In genomic region chr6:37222992-37223391, GRCh38 we compare ENCODE assay signal across 8 cellular contexts. TPM values are rescaled to one million over a fixed set of nuclear protein-coding genes. Genes with fewer than 3 reads are reported as not detected.
A peak's percentile ranks its signal among the peaks of the same experiment; 100 is the strongest.
DNase-seq lines count a peak whose midpoint lies in the region; ATAC-seq and TF ChIP-seq lines count a peak whose summit lies in the region.

No MANE protein-coding gene starts in this region.

- H3K9ac ChIP-seq in ES-I3 (ENCODE audit: low read depth, low read length), result peak overlapping the region; percentile 59; the same call in 1 of the 2 replicates

- BruUV-seq in Panc1 (replicated peaks; lab: Mats Ljungman, UMichigan), result no TSS peak

- H3K9me3 ChIP-seq in ES-I3 (ENCODE audit: control insufficient read depth, insufficient read depth, low read length) (no peaks in the 10 kb centered on the region), Panc1 (ENCODE audit: control insufficient read depth, insufficient read depth, low read depth, low read length) (no peaks in the 10 kb centered on the region), psoas muscle (no peaks in the 10 kb centered on the region)

- DNase-seq in Panc1 (ENCODE audit: low read depth, low spot score) (no peak), epithelial cell of esophagus (ENCODE audit: low read depth) (no peak), psoas muscle (no peak), putamen (ENCODE audit: low spot score) (no peak), DMS153 (lab: John Stamatoyannopoulos, UW) (no peak)

- POLR2A ChIA-PET in Panc1 (lab: Charles Lee), result no interaction called here

- intact Hi-C loops in Panc1 (cut with micrococcal nuclease; ENCODE audit: unreplicated experiment) (no loop called here), psoas muscle (cut with DNase I) (loop anchor here in 1 of 2 donors (5.0 kb wide), 1 partner anchor 209 kb away; the partner anchor contains the start of gene CMTR1)

- CTCF ChIA-PET in Panc1 (lab: Charles Lee), result interaction anchor here (0.7 kb wide), 1 partner anchor 93 kb away, joined by 3 read pairs; no protein-coding TSS in a partner anchor

- H3K27me3 ChIP-seq in Panc1 (ENCODE audit: control insufficient read depth, insufficient read depth, low read length) (no peaks in the 10 kb centered on the region), psoas muscle (ENCODE audit: insufficient read depth in 3 of 3, low read length in 2 of 3) (no peaks in the 10 kb centered on the region)

- H3K4me3 ChIP-seq in Panc1 (ENCODE audit: low read depth in 2 of 2, low read length in 2 of 2) (peak overlapping the region; percentile 68 to 74), epithelial cell of esophagus (ENCODE audit: low read length) (peak overlapping the region; percentile 48), psoas muscle (peak overlapping the region; percentile 74)

- in situ Hi-C loops in Panc1 (cut with HindIII; ENCODE audit: low pct_unique_long_range_greater_than_20kb, low sequenced_read_pairs), result no loop called here

- H3K36me3 ChIP-seq in ES-I3 (ENCODE audit: insufficient read depth, low read length) (no peaks in the 10 kb centered on the region), Panc1 (ENCODE audit: control insufficient read depth, insufficient read depth, low read length) (no peaks in the 10 kb centered on the region), psoas muscle (ENCODE audit: insufficient read depth in 1 of 2, low read depth in 1 of 2) (no peaks in the 10 kb centered on the region)

- H3K27ac ChIP-seq in Panc1 (ENCODE audit: low read length), result no peak overlapping the region
- H3K27ac ChIP-seq in psoas muscle, result peak overlapping the region; percentile 15

- no peak for ATAC-seq in Panc1
- no peak for ATAC-seq in psoas muscle
- ATAC-seq in HG02759 (IDR thresholded peaks at IDR 0.05; ENCODE audit: unreplicated experiment), result no peak
- ATAC-seq in GM19463 (IDR thresholded peaks at IDR 0.05; ENCODE audit: unreplicated experiment), result no peak

- TF ChIP-seq CTCF in Panc1 (IDR thresholded peaks at IDR 0.05) (no peak), epithelial cell of esophagus (IDR thresholded peaks at IDR 0.05; ENCODE audit: insufficient read depth, low read depth, low read length, missing control alignments) (no peak), psoas muscle (IDR thresholded peaks at IDR 0.05) (no peak)

- H3K4me1 ChIP-seq in ES-I3 (ENCODE audit: insufficient read depth, low read length) (peaks cover 3% of the 10 kb centered on the region; the same call in 1 of the 2 replicates), Panc1 (ENCODE audit: control insufficient read depth, insufficient read depth, low read length) (peaks cover 10% of the 10 kb centered on the region; the same call in 1 of the 2 replicates), psoas muscle (peaks cover 8% of the 10 kb centered on the region)

RNA-seq across cellular contexts. Expression of gene TBC1D22B, which starts 34.6 kb away (rescaled TPM):
- 13.0 TPM for total RNA-seq in Panc1 (2021; ENCODE audit: unreplicated experiment)
- 8.0 TPM for polyA plus RNA-seq in Panc1 (2012; ENCODE audit: insufficient read length)
- total RNA-seq in psoas muscle, result 10 to 100 TPM in 3 of 4 donors, 1 to 10 TPM in 1; 6.3 to 25.6 (median 11.5) TPM
- 1 to 10 TPM; 4.3 to 9.0 (median 6.7) TPM for polyA plus RNA-seq in psoas muscle

RNA-seq across cellular contexts. Expression of gene TMEM217, which starts 35.0 kb away (rescaled TPM):
- total RNA-seq in Panc1 (2021; ENCODE audit: unreplicated experiment), result 4.0 TPM
- 1.4 TPM for polyA plus RNA-seq in Panc1 (2012; ENCODE audit: insufficient read length)
- 1 to 10 TPM in 1 of 4 donors, under 1 TPM in 2, not detected in 1; 0.47 to 4.3 (median 0.97) TPM for total RNA-seq in psoas muscle
- polyA plus RNA-seq in psoas muscle, result under 1 TPM; 0.05 to 0.15 (median 0.14) TPM

RNA-seq across cellular contexts. Expression of gene PIM1, which starts 53.0 kb away (rescaled TPM):
- total RNA-seq in Panc1 (2021; ENCODE audit: unreplicated experiment) (42.1 TPM), psoas muscle (10 to 100 TPM; 18.0 to 45.5 (median 32.8) TPM)
- 24.5 TPM for polyA plus RNA-seq in Panc1 (2012; ENCODE audit: insufficient read length)
- polyA plus RNA-seq in psoas muscle, result 10 to 100 TPM in 1 of 3 donors, 1 to 10 TPM in 2; 2.8 to 16.5 (median 7.8) TPM
